8 cellular contexts compared by ENCODE assay signal in genomic region chr12:97960741-97961608, GRCh38.
A peak's percentile ranks its signal among the peaks of the same experiment; 100 is the strongest.
DNase-seq lines count a peak whose midpoint lies in the region; ATAC-seq and TF ChIP-seq lines count a peak whose summit lies in the region.

No MANE protein-coding gene starts in this region.

- WGBS in ovary, 3 donors = 64 to 67% (median 65%) methylated on average over 5 of the region's 5 CpGs

- ATAC-seq in GM18511 (IDR thresholded peaks at IDR 0.05; ENCODE audit: unreplicated experiment) (peak; percentile 95), HG02870 (IDR thresholded peaks at IDR 0.05; ENCODE audit: unreplicated experiment) (peak; percentile 94), T-helper 17 cell (no peak)

- no peak overlapping the region for H3K27ac Mint-ChIP-seq in chondrocyte (ENCODE audit: unreplicated experiment)
- no peak overlapping the region for H3K27ac Mint-ChIP-seq in neural crest cell (ENCODE audit: unreplicated experiment)
- no peak overlapping the region for H3K27ac Mint-ChIP-seq in T-helper 17 cell

- H3K4me1 ChIP-seq in ovary (ENCODE audit: insufficient read depth) = no peaks in the 10 kb centered on the region

- H3K36me3 Mint-ChIP-seq in chondrocyte (ENCODE audit: low read depth) (no peaks in the 10 kb centered on the region), neural crest cell (ENCODE audit: low read depth) (no peaks in the 10 kb centered on the region), T-helper 17 cell (ENCODE audit: low read depth) (no peaks in the 10 kb centered on the region)

- TF ChIP-seq EP300 in ovary (IDR thresholded peaks at IDR 0.05) = no peak

- peaks cover 8% of the 10 kb centered on the region for H3K9me3 Mint-ChIP-seq in chondrocyte (ENCODE audit: low read depth)
- H3K9me3 Mint-ChIP-seq in neural crest cell = peaks cover 5% of the 10 kb centered on the region

- H3K27ac ChIP-seq in ovary = no peak overlapping the region

- H3K27me3 Mint-ChIP-seq in chondrocyte (ENCODE audit: low read depth) (no peaks in the 10 kb centered on the region), neural crest cell (ENCODE audit: low read depth) (no peaks in the 10 kb centered on the region), T-helper 17 cell (peaks cover 5% of the 10 kb centered on the region)

- peak; percentile 62 for TF ChIP-seq CTCF in chondrocyte (IDR thresholded peaks at IDR 0.05)
- peak; percentile 75 for TF ChIP-seq CTCF in neural crest cell (conservative IDR thresholded peaks at IDR 0.05)
- TF ChIP-seq CTCF in ovary (IDR thresholded peaks at IDR 0.05) = no peak

- H3K4me3 ChIP-seq in ovary = no peak overlapping the region

- H3K36me3 ChIP-seq in ovary = no peaks in the 10 kb centered on the region

- DNase-seq in COR-L47 (lab: John Stamatoyannopoulos, UW) (peak; percentile 28), NCI-H1694 treated with DMSO at 0.1 percent for 48 hours (lab: John Stamatoyannopoulos, UW) (peak; percentile 9), chondrocyte (ENCODE audit: low spot score) (no peak), neural crest cell (ENCODE audit: low read depth, low spot score) (peak; percentile 53), ovary (no peak), T-helper 17 cell (no peak)

- no peak for TF ChIP-seq POLR2A in ovary (IDR thresholded peaks at IDR 0.05)

- intact Hi-C loops in ovary (cut with DNase I) = no loop called here

- H3K27me3 ChIP-seq in ovary = no peaks in the 10 kb centered on the region

- H3K4me3 Mint-ChIP-seq in chondrocyte (ENCODE audit: unreplicated experiment) (no peak overlapping the region), neural crest cell (no peak overlapping the region), T-helper 17 cell (no peak overlapping the region)

- H3K9me3 ChIP-seq in ovary (no peaks in the 10 kb centered on the region), T-helper 17 cell (ENCODE audit: control insufficient read depth, low read length, poor library complexity, severe bottlenecking) (no peaks in the 10 kb centered on the region)

- no peaks in the 10 kb centered on the region for H3K4me1 Mint-ChIP-seq in chondrocyte (ENCODE audit: low read depth)
- H3K4me1 Mint-ChIP-seq in neural crest cell = no peaks in the 10 kb centered on the region
- H3K4me1 Mint-ChIP-seq in T-helper 17 cell = no peaks in the 10 kb centered on the region

Comparison
In these comparisons a context has a peak if more than half of its experiments do, and no peak if none do; other contexts are left out.
1. DNase-seq: peak in COR-L47 (single experiment), NCI-H1694 treated with DMSO at 0.1 percent for 48 hours (single experiment) and neural crest cell (single experiment); none in chondrocyte (single experiment), ovary (0 of 5) and T-helper 17 cell (0 of 3).
2. CTCF ChIP-seq: peak in chondrocyte (single experiment) and neural crest cell (single experiment); none in ovary (0 of 3).